Comparison of ENCODE assay signal across 18 cellular contexts in the genomic region with DNA sequence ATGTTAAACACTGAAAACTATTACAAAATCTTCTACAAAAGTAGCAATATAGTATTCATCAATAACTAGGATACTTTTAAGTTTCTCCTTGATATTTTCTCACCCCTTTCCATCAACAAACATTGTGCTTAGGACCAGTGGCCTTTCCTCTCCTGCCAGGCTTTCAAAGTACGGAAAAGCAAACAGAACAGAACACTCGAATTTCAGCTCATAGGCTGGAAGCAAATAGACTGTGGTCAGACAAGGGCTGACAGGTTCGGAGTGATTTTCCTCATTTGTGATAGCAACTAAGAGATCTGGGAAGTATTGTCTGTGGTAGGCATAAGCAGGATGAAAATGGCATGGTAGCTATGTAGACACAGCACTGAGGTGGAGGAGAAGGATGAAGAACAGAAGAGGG.
DNase-seq lines count a peak whose midpoint lies in the region; ATAC-seq and TF ChIP-seq lines count a peak whose summit lies in the region.
"Had no signal": no experiment of that assay in that cellular context is flagged by ENCODE, and none has a peak within 500 bp of the region (broad histone marks: within the 10 kb centered on the region; RNA-seq: fewer than 3 reads in every experiment).

No MANE protein-coding gene starts in this region.

- H3K9me3 ChIP-seq in adipocyte (ENCODE audit: control insufficient read depth, low read length) (peaks cover 6% of the 10 kb centered on the region), osteoblast (ENCODE audit: low read depth, low read length) (no peaks in the 10 kb centered on the region)
- H3K9me3 ChIP-seq: SK-N-SH had no signal

- H3K9me3 Mint-ChIP-seq in stimulated activated naive B cell treated with anti-CD40 and anti-IgM and Interleukin-4, amounts not matched to agents 10 μg/mL and 1 μg/mL and 100 μg/mL, for 72 hours = peaks cover 2 to 6% of the 10 kb centered on the region in 2 donors
- H3K9me3 Mint-ChIP-seq: activated CD4-positive, alpha-beta memory T cell treated with anti-CD3 and anti-CD28 coated beads, Interleukin-2, amount 10 ng/mL, durations not matched to agents 7 days and 5 days; activated T-cell treated with anti-CD3 and anti-CD28 coated beads, Interleukin-2, amount 50 U/mL, for 72 hours had no signal

- H3K36me3 ChIP-seq in adipocyte (ENCODE audit: control insufficient read depth, insufficient read depth, low read length, severe bottlenecking) (no peaks in the 10 kb centered on the region), osteoblast (ENCODE audit: insufficient read depth, low read length) (no peaks in the 10 kb centered on the region)
- H3K36me3 ChIP-seq: adrenal gland had no signal

- H3K27ac Mint-ChIP-seq in stimulated activated naive B cell treated with anti-CD40 and anti-IgM and Interleukin-4, amounts not matched to agents 10 μg/mL and 1 μg/mL and 100 μg/mL, for 72 hours = no peak overlapping the region
- H3K27ac Mint-ChIP-seq: activated CD4-positive, alpha-beta memory T cell treated with anti-CD3 and anti-CD28 coated beads, Interleukin-2, amount 10 ng/mL, durations not matched to agents 7 days and 5 days; activated T-cell treated with anti-CD3 and anti-CD28 coated beads, Interleukin-2, amount 50 U/mL, for 72 hours; CD14-positive monocyte had no signal

- H2AFZ ChIP-seq in osteoblast (ENCODE audit: low read length) = peak overlapping the region; percentile 67

- DNase-seq in DMS53 treated with DMSO at 0.1 percent for 48 hours (lab: John Stamatoyannopoulos, UW; ENCODE audit: unreplicated experiment) = peak; percentile 78
- DNase-seq in NCI-H2029 (lab: John Stamatoyannopoulos, UW) = peak; percentile 35
- no peak for DNase-seq in adipocyte (ENCODE audit: low read depth)
- no peak for DNase-seq in osteoblast (ENCODE audit: insufficient read length, low spot score, missing footprints)
- DNase-seq in ACHN = no peak
- no peak for DNase-seq in stimulated activated naive B cell treated with anti-CD40 and anti-IgM and Interleukin-4, amounts not matched to agents 10 μg/mL and 1 μg/mL and 100 μg/mL, for 72 hours
- DNase-seq in SIG-M5 (lab: John Stamatoyannopoulos, UW) = no peak
- DNase-seq: activated CD4-positive, alpha-beta memory T cell treated with anti-CD3 and anti-CD28 coated beads, Interleukin-2, amount 10 ng/mL, durations not matched to agents 7 days and 5 days; activated T-cell treated with anti-CD3 and anti-CD28 coated beads, Interleukin-2, amount 50 U/mL, for 72 hours; adrenal gland; KG1; kidney; NCI-H1694 treated with DMSO at 0.1 percent for 48 hours; SK-N-SH; stimulated activated naive CD8-positive, alpha-beta T cell treated with anti-CD3 and anti-CD28 coated beads, Interleukin-15, Interleukin-2, amounts not matched to agents 100 U/mL and 50 U/mL, for 24 hours had no signal

- H3K4me3 Mint-ChIP-seq in stimulated activated naive B cell treated with anti-CD40 and anti-IgM and Interleukin-4, amounts not matched to agents 10 μg/mL and 1 μg/mL and 100 μg/mL, for 72 hours = no peak overlapping the region
- H3K4me3 Mint-ChIP-seq: activated CD4-positive, alpha-beta memory T cell treated with anti-CD3 and anti-CD28 coated beads, Interleukin-2, amount 10 ng/mL, durations not matched to agents 7 days and 5 days; activated T-cell treated with anti-CD3 and anti-CD28 coated beads, Interleukin-2, amount 50 U/mL, for 72 hours; CD14-positive monocyte had no signal

- H3K4me3 ChIP-seq in adipocyte (ENCODE audit: low read length) (no peak overlapping the region), osteoblast (ENCODE audit: insufficient read depth, low read length) (no peak overlapping the region)
- H3K4me3 ChIP-seq: adrenal gland, GM12878 had no signal

- no peaks in the 10 kb centered on the region for H3K79me2 ChIP-seq in osteoblast (ENCODE audit: insufficient read depth, low read length)

- no peaks in the 10 kb centered on the region for H3K27me3 Mint-ChIP-seq in stimulated activated naive B cell treated with anti-CD40 and anti-IgM and Interleukin-4, amounts not matched to agents 10 μg/mL and 1 μg/mL and 100 μg/mL, for 72 hours

- H3K4me2 ChIP-seq in osteoblast (ENCODE audit: insufficient read depth, low read length) = peak overlapping the region; percentile 61
- H3K4me2 ChIP-seq: SK-N-SH had no signal

- H3K4me1 ChIP-seq in adipocyte (ENCODE audit: control insufficient read depth, insufficient read depth, low read length) (peaks cover 15% of the 10 kb centered on the region), osteoblast (ENCODE audit: insufficient read depth, low read length) (peaks cover 14% of the 10 kb centered on the region)

- H3K27me3 ChIP-seq in adipocyte (replicated peaks; ENCODE audit: control insufficient read depth, insufficient read depth, low read length) (no peaks in the 10 kb centered on the region), osteoblast (ENCODE audit: insufficient read depth, low read length) (no peaks in the 10 kb centered on the region)
- H3K27me3 ChIP-seq: adrenal gland had no signal

- no peaks in the 10 kb centered on the region for H4K20me1 ChIP-seq in osteoblast (ENCODE audit: insufficient read depth, low read length)

- no peak for TF ChIP-seq CTCF in osteoblast (IDR thresholded peaks at IDR 0.05; ENCODE audit: extremely low read depth, low read depth, low read length)

- in situ Hi-C loops in ACHN (cut with HindIII; ENCODE audit: low pct_ligation_motif_present, low pct_unique_long_range_greater_than_20kb, low sequenced_read_pairs) = no loop called here

- no peak for ATAC-seq in stimulated activated naive B cell treated with anti-CD40 and anti-IgM and Interleukin-4, amounts not matched to agents 10 μg/mL and 1 μg/mL and 100 μg/mL, for 72 hours (replicated peaks)
- ATAC-seq: activated T-cell treated with anti-CD3 and anti-CD28 coated beads, Interleukin-2, amount 50 U/mL, for 72 hours; esophagus mucosa; GM12878; stimulated activated naive CD8-positive, alpha-beta T cell treated with anti-CD3 and anti-CD28 coated beads, Interleukin-15, Interleukin-2, amounts not matched to agents 100 U/mL and 50 U/mL, for 24 hours had no signal

- no peaks in the 10 kb centered on the region for H3K4me1 Mint-ChIP-seq in stimulated activated naive B cell treated with anti-CD40 and anti-IgM and Interleukin-4, amounts not matched to agents 10 μg/mL and 1 μg/mL and 100 μg/mL, for 72 hours
- H3K4me1 Mint-ChIP-seq: activated CD4-positive, alpha-beta memory T cell treated with anti-CD3 and anti-CD28 coated beads, Interleukin-2, amount 10 ng/mL, durations not matched to agents 7 days and 5 days; CD14-positive monocyte had no signal

- H3K9ac ChIP-seq in adipocyte (ENCODE audit: low read length) = peak overlapping the region; percentile 3
- H3K9ac ChIP-seq: SK-N-SH had no signal

- H3K27ac ChIP-seq in osteoblast (ENCODE audit: low read depth, low read length) = peak overlapping the region; percentile 57

- H3K36me3 Mint-ChIP-seq in stimulated activated naive B cell treated with anti-CD40 and anti-IgM and Interleukin-4, amounts not matched to agents 10 μg/mL and 1 μg/mL and 100 μg/mL, for 72 hours = no peaks in the 10 kb centered on the region
- H3K36me3 Mint-ChIP-seq: CD14-positive monocyte had no signal

Comparison
In these comparisons a context has a peak if more than half of its experiments do, and no peak if none do; other contexts are left out.
1. DNase-seq: peak in DMS53 treated with DMSO at 0.1 percent for 48 hours (single experiment) and NCI-H2029 (single experiment); none in adipocyte (single experiment), osteoblast (single experiment), ACHN (single experiment), stimulated activated naive B cell treated with anti-CD40 and anti-IgM and Interleukin-4, amounts not matched to agents 10 μg/mL and 1 μg/mL and 100 μg/mL, for 72 hours (single experiment) and SIG-M5 (single experiment).